Comparison of ENCODE assay signal across 13 cellular contexts in genomic region chr16:85860413-85861094, GRCh38.
DNase-seq lines count a peak whose midpoint lies in the region; ATAC-seq and TF ChIP-seq lines count a peak whose summit lies in the region.
"Had no signal": no experiment of that assay in that cellular context is flagged by ENCODE, and none has a peak within 500 bp of the region (broad histone marks: within the 10 kb centered on the region; RNA-seq: fewer than 3 reads in every experiment).

No MANE protein-coding gene starts in this region.

- peak; percentile 23 to 27 for DNase-seq in activated T-cell treated with anti-CD3 and anti-CD28 coated beads, Interleukin-2, amount 50 U/mL, for 48 hours
- DNase-seq in activated T-cell treated with anti-CD3 and anti-CD28 coated beads, Interleukin-2, amount 50 U/mL, for 1 hour: no peak
- peak; percentile 23 for DNase-seq in stimulated activated naive B cell treated with anti-CD40 and anti-IgM and Interleukin-4, amounts not matched to agents 10 μg/mL and 1 μg/mL and 100 μg/mL, for 72 hours
- DNase-seq in middle frontal gyrus (ENCODE audit: extremely low spot score, low spot score): no peak
- no peak for DNase-seq in HUDEP-2 (lab: John Stamatoyannopoulos, UW; ENCODE audit: unreplicated experiment in 76 of 76)
- no peak for DNase-seq in superior temporal gyrus (ENCODE audit: extremely low spot score)
- DNase-seq: IMR-90, NCI-H1436 treated with DMSO at 0.1 percent for 48 hours, SHP77 treated with DMSO at 0.1 percent for 48 hours, uterus had no signal

- H3K27me3 ChIP-seq in OCI-LY3 (ENCODE audit: low read depth, low read length): no peaks in the 10 kb centered on the region
- H3K27me3 ChIP-seq: uterus had no signal

- peak overlapping the region; percentile 69 for H3K4me2 ChIP-seq in OCI-LY3 (ENCODE audit: low read length)

- peak overlapping the region; percentile 46; the same call in 1 of the 2 replicates for H3K9ac ChIP-seq in OCI-LY3 (ENCODE audit: low read length)
- H3K9ac ChIP-seq: parathyroid adenoma had no signal

- no peaks in the 10 kb centered on the region for H4K20me1 ChIP-seq in OCI-LY3 (ENCODE audit: insufficient read depth, low read length)

- H3K4me3 Mint-ChIP-seq in stimulated activated naive B cell treated with anti-CD40 and anti-IgM and Interleukin-4, amounts not matched to agents 10 μg/mL and 1 μg/mL and 100 μg/mL, for 72 hours: no peak overlapping the region

- H3K4me1 Mint-ChIP-seq in stimulated activated naive B cell treated with anti-CD40 and anti-IgM and Interleukin-4, amounts not matched to agents 10 μg/mL and 1 μg/mL and 100 μg/mL, for 72 hours: peaks cover 51 to 65% of the 10 kb centered on the region in 2 donors

- no peaks in the 10 kb centered on the region for H3K9me3 ChIP-seq in OCI-LY3 (ENCODE audit: insufficient read depth, low read length)
- H3K9me3 ChIP-seq: uterus had no signal

- ATAC-seq in GM21619 (IDR thresholded peaks at IDR 0.05; ENCODE audit: unreplicated experiment): peak; percentile 54
- peak; percentile 73 to 90 for ATAC-seq in stimulated activated naive B cell treated with anti-CD40 and anti-IgM and Interleukin-4, amounts not matched to agents 10 μg/mL and 1 μg/mL and 100 μg/mL, for 72 hours (replicated peaks)

- peak overlapping the region; percentile 31 for H3K4me3 ChIP-seq in OCI-LY3 (ENCODE audit: low read length)
- H3K4me3 ChIP-seq: uterus had no signal

- no peaks in the 10 kb centered on the region for H3K79me2 ChIP-seq in OCI-LY3 (ENCODE audit: low read length)
- H3K79me2 ChIP-seq: parathyroid adenoma had no signal

- H3K27ac ChIP-seq in OCI-LY3 (ENCODE audit: low read length): peak overlapping the region; percentile 52
- H3K27ac ChIP-seq: parathyroid adenoma, uterus had no signal

- no peaks in the 10 kb centered on the region for H3K27me3 Mint-ChIP-seq in stimulated activated naive B cell treated with anti-CD40 and anti-IgM and Interleukin-4, amounts not matched to agents 10 μg/mL and 1 μg/mL and 100 μg/mL, for 72 hours

- TF ChIP-seq CTCF in OCI-LY3 (IDR thresholded peaks at IDR 0.05; ENCODE audit: low read depth, low read length): no peak

- H3K9me3 Mint-ChIP-seq in stimulated activated naive B cell treated with anti-CD40 and anti-IgM and Interleukin-4, amounts not matched to agents 10 μg/mL and 1 μg/mL and 100 μg/mL, for 72 hours: peaks cover 3 to 4% of the 10 kb centered on the region in 2 donors

- peaks cover 52% of the 10 kb centered on the region for H3K4me1 ChIP-seq in OCI-LY3 (ENCODE audit: low read length)
- H3K4me1 ChIP-seq: parathyroid adenoma, uterus had no signal

- H3K27ac Mint-ChIP-seq in stimulated activated naive B cell treated with anti-CD40 and anti-IgM and Interleukin-4, amounts not matched to agents 10 μg/mL and 1 μg/mL and 100 μg/mL, for 72 hours: peak overlapping the region; percentile 75

- no peak overlapping the region; the same call in 1 of the 2 replicates for H2AFZ ChIP-seq in OCI-LY3 (ENCODE audit: low read depth, low read length)
- H2AFZ ChIP-seq: parathyroid adenoma had no signal

- no peaks in the 10 kb centered on the region for H3K36me3 Mint-ChIP-seq in stimulated activated naive B cell treated with anti-CD40 and anti-IgM and Interleukin-4, amounts not matched to agents 10 μg/mL and 1 μg/mL and 100 μg/mL, for 72 hours

- H3K36me3 ChIP-seq in OCI-LY3 (replicated peaks; ENCODE audit: low read depth, low read length): no peaks in the 10 kb centered on the region
- H3K36me3 ChIP-seq: uterus had no signal

Comparison
In these comparisons a context has a peak if more than half of its experiments do, and no peak if none do; other contexts are left out.
1. DNase-seq: peak in activated T-cell treated with anti-CD3 and anti-CD28 coated beads, Interleukin-2, amount 50 U/mL, for 48 hours (2 of 2) and stimulated activated naive B cell treated with anti-CD40 and anti-IgM and Interleukin-4, amounts not matched to agents 10 μg/mL and 1 μg/mL and 100 μg/mL, for 72 hours (single experiment); none in activated T-cell treated with anti-CD3 and anti-CD28 coated beads, Interleukin-2, amount 50 U/mL, for 1 hour (single experiment), middle frontal gyrus (single experiment), HUDEP-2 (0 of 76) and superior temporal gyrus (single experiment).